1 cellular context compared by ENCODE assay signal in genomic region chr1:159856576-159856975, GRCh38.
TF ChIP-seq lines count a peak whose summit lies in the region.

No MANE protein-coding gene starts in this region.

TF ChIP-seq in K562, 482 proteins besides CTCF, POLR2A, EP300 and RAD21:
- TF ChIP-seq EGR1 (conservative IDR thresholded peaks at IDR 0.05): peak; percentile 24
- TF ChIP-seq MAFG (tag; conservative IDR thresholded peaks at IDR 0.05): no peak
TF ChIP-seq in K562: peak in this region for 1.
